In the genomic region with DNA sequence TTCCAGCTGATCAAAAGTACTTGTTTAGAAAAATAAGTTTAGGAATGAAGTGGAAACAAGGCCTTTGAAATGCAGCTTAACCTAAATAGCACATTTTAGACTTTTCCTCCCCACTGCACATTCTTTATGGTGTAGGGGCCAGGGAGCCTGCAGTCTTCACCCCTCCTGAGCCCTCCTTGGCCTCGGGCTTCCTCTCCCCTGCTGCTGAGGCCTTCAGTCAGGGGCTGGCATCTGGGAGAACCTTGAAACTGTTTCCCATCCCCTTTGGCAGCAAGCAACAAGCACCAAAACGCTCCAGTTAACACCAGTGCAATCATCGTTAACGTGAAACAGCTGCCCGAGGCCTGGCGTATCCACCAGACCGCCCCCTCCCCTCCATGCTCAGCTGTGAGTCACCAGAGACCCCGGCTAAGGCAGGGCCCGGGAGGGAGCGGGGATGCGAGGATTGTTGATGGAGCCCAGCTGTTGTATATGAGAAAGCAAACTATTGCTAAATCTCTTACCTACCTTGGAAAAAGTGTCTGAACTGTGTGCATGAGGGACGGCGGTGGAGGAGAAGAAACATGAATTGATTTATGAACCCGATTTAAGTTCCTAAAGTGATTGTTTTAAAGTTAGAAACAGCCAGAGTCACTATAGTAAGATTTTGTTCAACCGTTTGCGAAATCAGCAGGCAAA, we compare ENCODE assay signal across 1 cellular context.
TF ChIP-seq lines count a peak whose summit lies in the region.

No MANE protein-coding gene starts in this region.

TF ChIP-seq in HepG2, 621 proteins besides CTCF, POLR2A, EP300 and RAD21 (continued from another document and continues in another):
- TF ChIP-seq ZFP91 (CRISPR knock-in tag; IDR thresholded peaks at IDR 0.05; ENCODE audit: borderline replicate concordance) (peak; percentile 51; the same call in 1 of the 2 replicates), ZNF556 (CRISPR knock-in tag; IDR thresholded peaks at IDR 0.05; ENCODE audit: borderline replicate concordance) (peak; percentile 75; the same call in 1 of the 2 replicates), RXRB (CRISPR knock-in tag; IDR thresholded peaks at IDR 0.05; ENCODE audit: borderline replicate concordance) (no peak), FOSL2 (CRISPR knock-in tag; IDR thresholded peaks at IDR 0.05) (peak; percentile 92), CCDC6 (CRISPR knock-in tag; IDR thresholded peaks at IDR 0.05) (no peak), ZNF256 (CRISPR knock-in tag; conservative IDR thresholded peaks at IDR 0.05) (0 out of 2 replicates have a peak, but pooled peaks have one; percentile 29), SOX13 (IDR thresholded peaks at IDR 0.05) (no peak), SOX13 (CRISPR knock-in tag; conservative IDR thresholded peaks at IDR 0.05 in 1 of 2, IDR thresholded peaks at IDR 0.05 in 1 of 2) (0 out of 4 replicates have a peak, but pooled peaks of 1 of the 2 experiments have one; percentile 6), ZFX (CRISPR knock-in tag; IDR thresholded peaks at IDR 0.05; ENCODE audit: low read depth) (peak; percentile 58), ZNF775 (CRISPR knock-in tag; IDR thresholded peaks at IDR 0.05; ENCODE audit: borderline replicate concordance) (0 out of 2 replicates have a peak, but pooled peaks have one; percentile 29), ZBTB46 (CRISPR knock-in tag; IDR thresholded peaks at IDR 0.05; ENCODE audit: borderline replicate concordance) (0 out of 2 replicates have a peak, but pooled peaks have one; percentile 84), KIAA2018 (CRISPR knock-in tag; IDR thresholded peaks at IDR 0.05; ENCODE audit: borderline replicate concordance) (no peak), POGZ (CRISPR knock-in tag; IDR thresholded peaks at IDR 0.05) (peak; percentile 45; the same call in 1 of the 2 replicates), ELK4 (CRISPR knock-in tag; IDR thresholded peaks at IDR 0.05; ENCODE audit: borderline replicate concordance) (no peak; the same call in 1 of the 2 replicates), ZNF232 (CRISPR knock-in tag; IDR thresholded peaks at IDR 0.05; ENCODE audit: borderline replicate concordance) (peak; percentile 83; the same call in 1 of the 2 replicates), YY1 (IDR thresholded peaks at IDR 0.05; ENCODE audit: insufficient read depth, insufficient replicate concordance, low read depth, low read length) (no peak), MYC (CRISPR knock-in tag; IDR thresholded peaks at IDR 0.05; ENCODE audit: borderline replicate concordance) (peak; percentile 51; the same call in 1 of the 2 replicates), KLF15 (CRISPR knock-in tag; IDR thresholded peaks at IDR 0.05; ENCODE audit: borderline replicate concordance) (no peak), FIP1L1 (IDR thresholded peaks at IDR 0.05; ENCODE audit: borderline replicate concordance, insufficient read depth, low read depth, low read length) (0 out of 2 replicates have a peak, but pooled peaks have one; percentile 89), ELF1 (CRISPR knock-in tag; IDR thresholded peaks at IDR 0.05) (no peak), ZNF335 (CRISPR knock-in tag; IDR thresholded peaks at IDR 0.05) (0 out of 2 replicates have a peak, but pooled peaks have one; percentile 4), ZNF607 (CRISPR knock-in tag; IDR thresholded peaks at IDR 0.05; ENCODE audit: borderline replicate concordance) (0 out of 2 replicates have a peak, but pooled peaks have one; percentile 8), HES4 (CRISPR knock-in tag; IDR thresholded peaks at IDR 0.05; ENCODE audit: borderline replicate concordance) (no peak), GATAD1 (CRISPR knock-in tag; IDR thresholded peaks at IDR 0.05) (no peak), LRRFIP1 (CRISPR knock-in tag; conservative IDR thresholded peaks at IDR 0.05) (no peak), ARID2 (CRISPR knock-in tag; IDR thresholded peaks at IDR 0.05; ENCODE audit: borderline replicate concordance) (0 out of 2 replicates have a peak, but pooled peaks have one; percentile 85), HIVEP1 (CRISPR knock-in tag; IDR thresholded peaks at IDR 0.05) (peak; percentile 63; the same call in 1 of the 2 replicates), ZNF230 (CRISPR knock-in tag; IDR thresholded peaks at IDR 0.05) (0 out of 2 replicates have a peak, but pooled peaks have one; percentile 54), RARG (CRISPR knock-in tag; IDR thresholded peaks at IDR 0.05; ENCODE audit: low read depth) (no peak)
- TF ChIP-seq, protein P1, sequence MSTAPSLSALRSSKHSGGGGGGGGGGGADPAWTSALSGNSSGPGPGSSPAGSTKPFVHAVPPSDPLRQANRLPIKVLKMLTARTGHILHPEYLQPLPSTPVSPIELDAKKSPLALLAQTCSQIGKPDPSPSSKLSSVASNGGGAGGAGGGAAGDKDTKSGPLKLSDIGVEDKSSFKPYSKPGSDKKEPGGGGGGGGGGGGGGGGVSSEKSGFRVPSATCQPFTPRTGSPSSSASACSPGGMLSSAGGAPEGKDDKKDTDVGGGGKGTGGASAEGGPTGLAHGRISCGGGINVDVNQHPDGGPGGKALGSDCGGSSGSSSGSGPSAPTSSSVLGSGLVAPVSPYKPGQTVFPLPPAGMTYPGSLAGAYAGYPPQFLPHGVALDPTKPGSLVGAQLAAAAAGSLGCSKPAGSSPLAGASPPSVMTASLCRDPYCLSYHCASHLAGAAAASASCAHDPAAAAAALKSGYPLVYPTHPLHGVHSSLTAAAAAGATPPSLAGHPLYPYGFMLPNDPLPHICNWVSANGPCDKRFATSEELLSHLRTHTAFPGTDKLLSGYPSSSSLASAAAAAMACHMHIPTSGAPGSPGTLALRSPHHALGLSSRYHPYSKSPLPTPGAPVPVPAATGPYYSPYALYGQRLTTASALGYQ (CRISPR knock-in tag; IDR thresholded peaks at IDR 0.05) = 0 out of 2 replicates have a peak, but pooled peaks have one; percentile 45
- TF ChIP-seq, protein P2, sequence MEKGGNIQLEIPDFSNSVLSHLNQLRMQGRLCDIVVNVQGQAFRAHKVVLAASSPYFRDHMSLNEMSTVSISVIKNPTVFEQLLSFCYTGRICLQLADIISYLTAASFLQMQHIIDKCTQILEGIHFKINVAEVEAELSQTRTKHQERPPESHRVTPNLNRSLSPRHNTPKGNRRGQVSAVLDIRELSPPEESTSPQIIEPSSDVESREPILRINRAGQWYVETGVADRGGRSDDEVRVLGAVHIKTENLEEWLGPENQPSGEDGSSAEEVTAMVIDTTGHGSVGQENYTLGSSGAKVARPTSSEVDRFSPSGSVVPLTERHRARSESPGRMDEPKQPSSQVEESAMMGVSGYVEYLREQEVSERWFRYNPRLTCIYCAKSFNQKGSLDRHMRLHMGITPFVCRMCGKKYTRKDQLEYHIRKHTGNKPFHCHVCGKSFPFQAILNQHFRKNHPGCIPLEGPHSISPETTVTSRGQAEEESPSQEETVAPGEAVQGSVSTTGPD (CRISPR knock-in tag; IDR thresholded peaks at IDR 0.05) = 0 out of 2 replicates have a peak, but pooled peaks have one; percentile 21
- TF ChIP-seq, protein P3, sequence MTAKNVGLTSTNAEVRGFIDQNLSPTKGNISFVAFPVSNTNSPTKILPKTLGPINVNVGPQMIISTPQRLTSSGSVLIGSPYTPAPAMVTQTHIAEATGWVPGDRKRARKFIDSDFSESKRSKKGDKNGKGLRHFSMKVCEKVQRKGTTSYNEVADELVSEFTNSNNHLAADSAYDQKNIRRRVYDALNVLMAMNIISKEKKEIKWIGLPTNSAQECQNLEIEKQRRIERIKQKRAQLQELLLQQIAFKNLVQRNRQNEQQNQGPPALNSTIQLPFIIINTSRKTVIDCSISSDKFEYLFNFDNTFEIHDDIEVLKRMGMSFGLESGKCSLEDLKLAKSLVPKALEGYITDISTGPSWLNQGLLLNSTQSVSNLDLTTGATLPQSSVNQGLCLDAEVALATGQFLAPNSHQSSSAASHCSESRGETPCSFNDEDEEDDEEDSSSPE (CRISPR knock-in tag; IDR thresholded peaks at IDR 0.05) = no peak
